In the genomic region with DNA sequence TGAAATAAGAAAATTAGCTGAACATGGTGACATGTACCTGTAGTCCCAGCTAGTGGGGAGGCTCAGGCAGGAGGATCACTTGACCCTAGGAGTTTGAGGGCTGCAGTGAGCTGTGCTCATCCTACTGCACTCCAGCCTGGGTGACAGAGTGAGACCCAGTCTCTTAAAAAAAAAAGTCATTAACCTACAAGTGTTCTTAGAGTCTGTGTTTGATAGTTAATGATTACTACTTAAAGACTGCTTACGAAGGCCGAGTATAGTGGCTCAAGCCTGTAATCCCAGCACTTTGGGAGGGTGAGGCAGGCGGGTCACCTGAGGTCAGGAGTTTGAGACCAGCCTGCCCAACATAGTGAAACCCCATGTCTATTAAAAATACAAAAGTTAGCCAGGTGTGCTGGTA, we compare ENCODE assay signal across 8 cellular contexts. TPM values are rescaled to one million over a fixed set of nuclear protein-coding genes. Genes with fewer than 3 reads are reported as not detected.
"Had no signal": no experiment of that assay in that cellular context is flagged by ENCODE, and none has a peak within 500 bp of the region (broad histone marks: within the 10 kb centered on the region; RNA-seq: fewer than 3 reads in every experiment).

No MANE protein-coding gene starts in this region.

RNA-seq across cellular contexts. Expression of a gene that starts 38.5 kb away (rescaled TPM):
- total RNA-seq: naive thymus-derived CD8-positive, alpha-beta T cell; pancreas; right atrium auricular region; sigmoid colon; skeletal muscle tissue; smooth muscle cell had no signal
- polyA plus RNA-seq: naive thymus-derived CD4-positive, alpha-beta T cell; pancreas; psoas muscle; smooth muscle cell had no signal
